11 cellular contexts compared by ENCODE assay signal in the genomic region with DNA sequence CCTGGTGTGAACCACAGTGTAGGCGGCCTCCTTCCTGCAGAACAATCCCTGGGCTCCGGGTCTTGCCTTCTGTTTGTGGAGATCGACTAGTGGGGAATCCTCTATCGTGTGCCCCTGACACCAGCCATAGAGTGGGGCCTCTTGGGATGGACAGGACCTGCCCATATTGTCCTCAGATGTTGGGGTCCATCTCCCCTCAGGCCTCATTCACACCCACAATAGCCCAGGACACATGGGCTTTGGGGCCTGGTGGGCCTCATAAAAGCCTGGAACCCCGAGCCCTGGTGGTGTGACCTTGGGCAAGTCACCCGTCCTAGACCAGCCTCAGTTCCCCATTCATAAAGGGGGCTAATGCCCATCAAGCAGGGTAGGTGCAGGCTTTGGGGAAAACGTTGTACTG. TPM values are rescaled to one million over a fixed set of nuclear protein-coding genes. Genes with fewer than 3 reads are reported as not detected.
"Had no signal": no experiment of that assay in that cellular context is flagged by ENCODE, and none has a peak within 500 bp of the region (broad histone marks: within the 10 kb centered on the region; RNA-seq: fewer than 3 reads in every experiment).

No MANE protein-coding gene starts in this region.

- H3K27ac Mint-ChIP-seq: GM23338, HFFc6 had no signal

- H3K4me3 Mint-ChIP-seq: GM23338, H9, HFFc6 had no signal

- H3K4me3 ChIP-seq: GM23248, GM23338, HAP-1 had no signal

- H3K36me3 ChIP-seq: HAP-1 had no signal

- H3K27ac ChIP-seq: GM23248 had no signal

- H3K9me3 Mint-ChIP-seq: GM23338, HFFc6 had no signal

- ATAC-seq: GM23338, HCT116 had no signal

- H3K9me3 ChIP-seq: HAP-1 had no signal

- DNase-seq: GM23248, GOT3, H7, H9, HCEC 1CT, HFFc6 had no signal

RNA-seq across cellular contexts. Expression of gene GAGE10, which starts 13.2 kb away (rescaled TPM):
- total RNA-seq: GM23248, GM23338, H1, H4, H7, H9, HFFc6 had no signal
- polyA plus RNA-seq: GM23248, GM23338, H1 had no signal

RNA-seq across cellular contexts. Expression of gene FOXP3, which starts 25.7 kb away (rescaled TPM):
- total RNA-seq: GM23248, H4 had no signal

RNA-seq across cellular contexts. Expression of gene GAGE12J, which starts 31.6 kb away (rescaled TPM):
- total RNA-seq: GM23248, GM23338, H1, H4, H7, H9, HFFc6 had no signal
- polyA plus RNA-seq: GM23248, GM23338, H1 had no signal

RNA-seq across cellular contexts. Expression of gene GAGE13, which starts 41.2 kb away (rescaled TPM):
- total RNA-seq: GM23248, GM23338, H1, H4, H7, H9, HFFc6 had no signal
- polyA plus RNA-seq: GM23248, GM23338, H1 had no signal
